Comparison of ENCODE assay signal across 29 cellular contexts in the genomic region with DNA sequence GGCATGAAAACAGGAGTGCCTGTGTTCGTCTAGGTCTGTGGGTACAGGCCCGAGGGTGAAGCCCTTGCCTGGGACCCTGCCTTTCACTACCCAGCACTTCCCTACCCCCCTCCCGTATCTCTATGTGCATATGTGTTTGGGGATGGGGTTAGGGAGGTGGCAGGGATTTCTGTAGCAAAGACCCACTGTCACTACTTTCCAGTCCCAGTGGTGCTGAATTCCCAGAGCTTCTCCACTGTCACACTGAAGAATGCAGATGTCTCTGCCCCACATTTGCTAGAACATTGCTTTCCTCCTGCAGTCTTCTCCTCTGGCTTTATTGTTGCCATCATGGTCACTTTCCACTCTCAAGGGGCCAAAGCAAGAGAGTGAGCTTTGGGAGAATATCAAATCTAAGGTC.
"Had no signal": no experiment of that assay in that cellular context is flagged by ENCODE, and none has a peak within 500 bp of the region (broad histone marks: within the 10 kb centered on the region; RNA-seq: fewer than 3 reads in every experiment).

No MANE protein-coding gene starts in this region.

- H3K27me3 ChIP-seq: dorsolateral prefrontal cortex, esophagus muscularis mucosa, foreskin keratinocyte, gastroesophageal sphincter, heart left ventricle, ovary, tibial nerve, upper lobe of left lung had no signal

- ATAC-seq: foreskin keratinocyte; gastroesophageal sphincter; heart left ventricle; left colon; left ventricle myocardium superior; natural killer cell; psoas muscle; right cardiac atrium; stimulated activated naive B cell treated with anti-CD40 and anti-IgM and Interleukin-4, amounts not matched to agents 10 μg/mL and 1 μg/mL and 100 μg/mL, for 72 hours had no signal

- H3K36me3 ChIP-seq: esophagus muscularis mucosa, gastroesophageal sphincter, heart left ventricle, ovary, thoracic aorta, tibial nerve, upper lobe of left lung had no signal

- H3K36me3 Mint-ChIP-seq: immature natural killer cell; memory B cell; natural killer cell; stimulated activated naive B cell treated with anti-CD40 and anti-IgM and Interleukin-4, amounts not matched to agents 10 μg/mL and 1 μg/mL and 100 μg/mL, for 72 hours had no signal

- H3K27ac Mint-ChIP-seq: endodermal cell; memory B cell; natural killer cell; stimulated activated naive B cell treated with anti-CD40 and anti-IgM and Interleukin-4, amounts not matched to agents 10 μg/mL and 1 μg/mL and 100 μg/mL, for 72 hours; stimulated activated naive CD8-positive, alpha-beta T cell treated with anti-CD3 and anti-CD28 coated beads, Interleukin-15, Interleukin-2, amounts not matched to agents 100 ng/mL and 50 ng/mL, for 24 hours had no signal

- H3K9me3 ChIP-seq: esophagus muscularis mucosa, ovary, psoas muscle, thoracic aorta, upper lobe of left lung had no signal

- H3K27ac ChIP-seq: dorsolateral prefrontal cortex, epithelial cell of prostate, esophagus muscularis mucosa, foreskin keratinocyte, gastroesophageal sphincter, heart left ventricle, ovary, psoas muscle, thoracic aorta, tibial nerve, upper lobe of left lung had no signal

- DNase-seq: dorsolateral prefrontal cortex; effector CD4-positive, alpha-beta T cell; endodermal cell; foreskin keratinocyte; heart left ventricle; hippocampal formation; immature natural killer cell; islet precursor cell; kidney glomerular epithelial cell; left colon; left ventricle myocardium superior; natural killer cell; occipital lobe; ovary; small intestine; stimulated activated CD4-positive, alpha-beta T cell treated with anti-CD3 and anti-CD28 coated beads, Interleukin-15, amount 100 ng/mL, for 24 hours; stimulated activated CD4-positive, alpha-beta T cell treated with anti-CD3 and anti-CD28 coated beads, Interleukin-2, amount 100 ng/mL, for 48 hours; stimulated activated naive B cell treated with anti-CD40 and anti-IgM and Interleukin-4, amounts not matched to agents 10 μg/mL and 1 μg/mL and 100 μg/mL, for 72 hours; upper lobe of left lung had no signal

- H3K4me3 Mint-ChIP-seq: endodermal cell; immature natural killer cell; memory B cell; natural killer cell; stimulated activated naive B cell treated with anti-CD40 and anti-IgM and Interleukin-4, amounts not matched to agents 10 μg/mL and 1 μg/mL and 100 μg/mL, for 72 hours; stimulated activated naive CD8-positive, alpha-beta T cell treated with anti-CD3 and anti-CD28 coated beads, Interleukin-15, Interleukin-2, amounts not matched to agents 100 ng/mL and 50 ng/mL, for 24 hours had no signal

- H3K4me3 ChIP-seq: dorsolateral prefrontal cortex, esophagus muscularis mucosa, gastroesophageal sphincter, heart left ventricle, lung, ovary, psoas muscle, thoracic aorta, tibial nerve, upper lobe of left lung had no signal

- H3K27me3 Mint-ChIP-seq: memory B cell had no signal

- H3K4me1 Mint-ChIP-seq: memory B cell; stimulated activated naive B cell treated with anti-CD40 and anti-IgM and Interleukin-4, amounts not matched to agents 10 μg/mL and 1 μg/mL and 100 μg/mL, for 72 hours had no signal

- H3K4me1 ChIP-seq: esophagus muscularis mucosa, foreskin keratinocyte, gastroesophageal sphincter, psoas muscle, tibial nerve, upper lobe of left lung had no signal

- H3K9me3 Mint-ChIP-seq: immature natural killer cell; memory B cell; stimulated activated naive B cell treated with anti-CD40 and anti-IgM and Interleukin-4, amounts not matched to agents 10 μg/mL and 1 μg/mL and 100 μg/mL, for 72 hours; stimulated activated naive CD8-positive, alpha-beta T cell treated with anti-CD3 and anti-CD28 coated beads, Interleukin-15, Interleukin-2, amounts not matched to agents 100 ng/mL and 50 ng/mL, for 24 hours had no signal
